27 cellular contexts compared by ENCODE assay signal in the genomic region with DNA sequence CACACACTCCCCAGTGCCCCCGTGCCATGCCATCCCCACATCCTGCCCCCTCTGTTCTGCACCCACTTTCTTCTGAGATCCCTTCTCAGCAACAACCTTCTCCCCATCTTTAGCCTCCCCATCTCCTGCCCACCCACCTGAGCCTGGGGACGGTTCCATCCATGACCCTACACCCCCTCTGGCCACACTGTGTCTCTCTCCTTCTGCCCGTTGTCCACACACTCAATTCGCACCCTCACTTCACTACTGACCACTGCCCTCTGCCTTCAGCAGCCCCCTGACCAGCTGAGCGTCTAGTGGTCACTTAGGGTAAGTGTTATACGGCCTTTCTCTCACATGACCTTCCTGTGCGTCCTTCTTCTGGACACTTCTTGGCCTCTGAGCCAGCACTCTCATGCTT. TPM values are rescaled to one million over a fixed set of nuclear protein-coding genes. Genes with fewer than 3 reads are reported as not detected.
DNase-seq lines count a peak whose midpoint lies in the region; ATAC-seq, FAIRE-seq and TF ChIP-seq lines count a peak whose summit lies in the region.
"Had no signal": no experiment of that assay in that cellular context is flagged by ENCODE, and none has a peak within 500 bp of the region (broad histone marks: within the 10 kb centered on the region; RNA-seq: fewer than 3 reads in every experiment).

No MANE protein-coding gene starts in this region.

- H3K9me3 ChIP-seq in heart left ventricle (no peaks in the 10 kb centered on the region), mesenchymal stem cell (ENCODE audit: control insufficient read depth, low read length) (no peaks in the 10 kb centered on the region)
- H3K9me3 ChIP-seq: adrenal gland, prostate gland, stomach, thyroid gland had no signal

- DNase-seq in Right ventricle myocardium inferior (ENCODE audit: missing footprints) (peak; percentile 60), heart left ventricle (no peak), mesenchymal stem cell (no peak), urothelium cell line (ENCODE audit: low spot score) (no peak), NCI-H2029 (lab: John Stamatoyannopoulos, UW) (no peak), CD1c-positive myeloid dendritic cell (ENCODE audit: extremely low spot score) (no peak), COLO829 (ENCODE audit: low spot score) (no peak)
- DNase-seq: 8988T; activated CD4-positive, alpha-beta T cell treated with anti-CD3 and anti-CD28 coated beads, Interleukin-2, amount 50 U/mL, for 1 hour; activated CD8-positive, alpha-beta memory T cell treated with anti-CD3 and anti-CD28 coated beads, Interleukin-2, amount 10 ng/mL, durations not matched to agents 7 days and 5 days; activated naive CD4-positive, alpha-beta T cell; activated T-cell treated with anti-CD3 and anti-CD28 coated beads, Interleukin-2, amount 50 U/mL, for 48 hours; adrenal gland; brain microvascular endothelial cell; DMS53; head of caudate nucleus; mammary epithelial cell; MV-4-11; NCI-H1436 treated with DMSO at 0.1 percent for 48 hours; NCI-H446 treated with DMSO at 0.1 percent for 48 hours; stomach; T-helper 9 cell; thyroid gland had no signal

- H3K4me3 ChIP-seq in heart left ventricle: no peak overlapping the region
- H3K4me3 ChIP-seq in mesenchymal stem cell (ENCODE audit: insufficient read depth in 1 of 2, low read depth in 1 of 2, low read length in 2 of 2): no peak overlapping the region
- H3K4me3 ChIP-seq: adrenal gland, neural progenitor cell, prostate gland, stomach, thyroid gland had no signal

- peaks cover 88% of the 10 kb centered on the region for H3K36me3 Mint-ChIP-seq in dendritic cell treated with granulocyte-macrophage colony-stimulating factor and Interleukin-4, amounts not matched to agents 40 ng/mL and 50 ng/mL, for 4 days (ENCODE audit: low read depth)
- H3K36me3 Mint-ChIP-seq: neural progenitor cell had no signal

- WGBS in heart left ventricle, 4 donors: 77 to 85% (median 78%) methylated on average over 7 of the region's 7 CpGs
- WGBS in mesenchymal stem cell: 70% methylated on average over 7 of the region's 7 CpGs

- H3K9ac ChIP-seq in mesenchymal stem cell (ENCODE audit: low read length): no peak overlapping the region
- H3K9ac ChIP-seq: neural progenitor cell had no signal

- no peak overlapping the region for H3K27ac ChIP-seq in heart left ventricle
- no peak overlapping the region for H3K27ac ChIP-seq in mesenchymal stem cell (ENCODE audit: low read length, poor library complexity, severe bottlenecking)
- H3K27ac ChIP-seq: adrenal gland, brain microvascular endothelial cell, neural progenitor cell had no signal

- no peak overlapping the region for H2AK5ac ChIP-seq in mesenchymal stem cell (ENCODE audit: low read length, severe bottlenecking)

- H3K27me3 ChIP-seq in heart left ventricle (peaks cover 10 to 27% (median 22%) of the 10 kb centered on the region in 9 donors), mesenchymal stem cell (ENCODE audit: control insufficient read depth in 1 of 2, insufficient read depth in 1 of 2, low read length in 2 of 2) (peaks cover 23 to 28% of the 10 kb centered on the region in 2 experiments)
- H3K27me3 ChIP-seq: thyroid gland had no signal

- peak; percentile 50 for FAIRE-seq in urothelium cell line (lab: Jason Lieb, UNC)

- intact Hi-C loops in Right ventricle myocardium inferior (cut with DNase I): no loop called here
- intact Hi-C loops in heart left ventricle (cut with DNase I): loop anchor here in 1 of 10 donors (1.0 kb wide), 1 partner anchor 31 kb away; no protein-coding TSS in a partner anchor
- intact Hi-C loops in dendritic cell treated with granulocyte-macrophage colony-stimulating factor and Interleukin-4, amounts not matched to agents 40 ng/mL and 50 ng/mL, for 4 days (cut with micrococcal nuclease): no loop called here

- H4K91ac ChIP-seq in mesenchymal stem cell (ENCODE audit: low read length): peak overlapping the region; percentile 59

- H3K27me3 Mint-ChIP-seq in dendritic cell treated with granulocyte-macrophage colony-stimulating factor and Interleukin-4, amounts not matched to agents 40 ng/mL and 50 ng/mL, for 4 days: no peaks in the 10 kb centered on the region
- H3K27me3 Mint-ChIP-seq: activated CD8-positive, alpha-beta memory T cell treated with anti-CD3 and anti-CD28 coated beads, Interleukin-2, amount 10 ng/mL, durations not matched to agents 7 days and 5 days had no signal

- no peak overlapping the region for H2BK15ac ChIP-seq in mesenchymal stem cell (ENCODE audit: low read depth, poor library complexity, severe bottlenecking)

- no peak overlapping the region for H2AFZ ChIP-seq in mesenchymal stem cell (ENCODE audit: low read depth, low read length)

- H3K79me1 ChIP-seq in mesenchymal stem cell (replicated peaks; ENCODE audit: low read length, poor library complexity, severe bottlenecking): peaks cover 2% of the 10 kb centered on the region

- no peak overlapping the region for H3K18ac ChIP-seq in mesenchymal stem cell (ENCODE audit: low read depth in 1 of 2, low read length in 2 of 2)

- H3K36me3 ChIP-seq in heart left ventricle: peaks cover 0 to 3% (median 0%) of the 10 kb centered on the region in 9 donors
- H3K36me3 ChIP-seq in mesenchymal stem cell (ENCODE audit: control insufficient read depth in 1 of 2, insufficient read depth in 2 of 2, low read depth in 1 of 2, low read length in 2 of 2): no peaks in the 10 kb centered on the region
- H3K36me3 ChIP-seq: adrenal gland, brain microvascular endothelial cell, neural progenitor cell, prostate gland, stomach, thyroid gland had no signal

- TF ChIP-seq CTCF in heart left ventricle (IDR thresholded peaks at IDR 0.05): no peak

- peak overlapping the region; percentile 87 for H3K27ac Mint-ChIP-seq in dendritic cell treated with granulocyte-macrophage colony-stimulating factor and Interleukin-4, amounts not matched to agents 40 ng/mL and 50 ng/mL, for 4 days
- H3K27ac Mint-ChIP-seq: activated CD8-positive, alpha-beta memory T cell treated with anti-CD3 and anti-CD28 coated beads, Interleukin-2, amount 10 ng/mL, durations not matched to agents 7 days and 5 days; H9; neural progenitor cell had no signal

- H3K14ac ChIP-seq in mesenchymal stem cell (ENCODE audit: low read length in 2 of 2): peak overlapping the region in 1 of 2 experiments; percentile 4

- no peak overlapping the region for H3K23ac ChIP-seq in mesenchymal stem cell (ENCODE audit: low read length in 2 of 2)

- peaks cover 83% of the 10 kb centered on the region for H3K4me1 Mint-ChIP-seq in dendritic cell treated with granulocyte-macrophage colony-stimulating factor and Interleukin-4, amounts not matched to agents 40 ng/mL and 50 ng/mL, for 4 days (ENCODE audit: low read depth)

- no peak for TF ChIP-seq POLR2A in heart left ventricle (IDR thresholded peaks at IDR 0.05)

- H2BK120ac ChIP-seq in mesenchymal stem cell (ENCODE audit: low read depth, low read length): peak overlapping the region; percentile 11

- no peak overlapping the region for H3K4me2 ChIP-seq in mesenchymal stem cell (ENCODE audit: low read length, poor library complexity, severe bottlenecking)
- H3K4me2 ChIP-seq: neural progenitor cell had no signal

- H3K4me1 ChIP-seq in heart left ventricle: peaks cover 0 to 60% (median 36%) of the 10 kb centered on the region in 12 donors
- H3K4me1 ChIP-seq in mesenchymal stem cell (ENCODE audit: control insufficient read depth, insufficient read depth, low read depth, low read length): peaks cover 38% of the 10 kb centered on the region
- H3K4me1 ChIP-seq: prostate gland had no signal

- ATAC-seq in Right ventricle myocardium inferior: no peak
- ATAC-seq in heart left ventricle: no peak
- ATAC-seq: activated CD8-positive, alpha-beta memory T cell treated with anti-CD3 and anti-CD28 coated beads, Interleukin-2, amount 10 ng/mL, durations not matched to agents 7 days and 5 days had no signal

- peak overlapping the region; percentile 24 for H4K8ac ChIP-seq in mesenchymal stem cell (ENCODE audit: low read length)

- no peak overlapping the region for H3K4me3 Mint-ChIP-seq in dendritic cell treated with granulocyte-macrophage colony-stimulating factor and Interleukin-4, amounts not matched to agents 40 ng/mL and 50 ng/mL, for 4 days
- H3K4me3 Mint-ChIP-seq: activated CD8-positive, alpha-beta memory T cell treated with anti-CD3 and anti-CD28 coated beads, Interleukin-2, amount 10 ng/mL, durations not matched to agents 7 days and 5 days; neural progenitor cell had no signal

- no peak overlapping the region for H2BK12ac ChIP-seq in mesenchymal stem cell (ENCODE audit: low read length in 2 of 2)

- no peaks in the 10 kb centered on the region for H3K9me3 Mint-ChIP-seq in dendritic cell treated with granulocyte-macrophage colony-stimulating factor and Interleukin-4, amounts not matched to agents 40 ng/mL and 50 ng/mL, for 4 days
- H3K9me3 Mint-ChIP-seq: neural progenitor cell had no signal

- H2BK5ac ChIP-seq in mesenchymal stem cell (ENCODE audit: low read depth, low read length, poor library complexity, severe bottlenecking): no peak overlapping the region

- H3K4ac ChIP-seq in mesenchymal stem cell (ENCODE audit: low read depth in 1 of 2, low read length in 2 of 2): no peak overlapping the region

RNA-seq across cellular contexts. Expression of gene ARHGAP27, which starts 6.1 kb away (rescaled TPM):
- 34.4 TPM for total RNA-seq in Right ventricle myocardium inferior
- total RNA-seq in heart left ventricle: 10 to 100 TPM; 19.7 to 39.4 (median 25.3) TPM
- 10 to 100 TPM; 16.3 to 28.2 TPM for polyA plus RNA-seq in heart left ventricle
- polyA plus RNA-seq in mesenchymal stem cell (2013, experiment 1 of 2): 0.75 TPM
- 0.51 TPM for polyA plus RNA-seq in mesenchymal stem cell (2013, experiment 2 of 2)
